Comparison of ENCODE assay signal across 13 cellular contexts in genomic region chrX:6228720-6229119, GRCh38. TPM values are rescaled to one million over a fixed set of nuclear protein-coding genes. Genes with fewer than 3 reads are reported as not detected.
DNase-seq lines count a peak whose midpoint lies in the region; ATAC-seq lines count a peak whose summit lies in the region.
"Had no signal": no experiment of that assay in that cellular context is flagged by ENCODE, and none has a peak within 500 bp of the region (broad histone marks: within the 10 kb centered on the region; RNA-seq: fewer than 3 reads in every experiment).

TSS of gene NLGN4X (minus strand) at chrX:6228867. CDS start at chrX:6151466, 77,401 bp downstream.

- under 1% methylated on average over 12 of the region's 12 CpGs for WGBS in right cardiac atrium

- ATAC-seq in right cardiac atrium (peak; percentile 57 to 80), GM18519 (IDR thresholded peaks at IDR 0.05; ENCODE audit: low FRiP score, unreplicated experiment) (no peak)

- H3K4me3 ChIP-seq in right cardiac atrium (ENCODE audit: low read length) = peak within 1 kb of the TSS; percentile 61

- no peaks in the 10 kb centered on the region for H3K4me1 ChIP-seq in right cardiac atrium (ENCODE audit: control insufficient read depth, insufficient read depth, low read length)

- intact Hi-C loops in right cardiac atrium (cut with DNase I) = no loop called here

- H3K9me3 ChIP-seq in right cardiac atrium (ENCODE audit: control insufficient read depth, low read length) = no peaks in the 10 kb centered on the region

- DNase-seq in DMS153 treated with DMSO at 0.1 percent for 48 hours (lab: John Stamatoyannopoulos, UW; ENCODE audit: unreplicated experiment) (peak; percentile 26), NCI-H748 treated with DMSO at 0.1 percent for 48 hours (lab: John Stamatoyannopoulos, UW) (peak; percentile 85), right cardiac atrium (peak in 1 of 3 donors; percentile 47), occipital lobe (lab: John Stamatoyannopoulos, UW) (peak; percentile 36), OCI-M1 (lab: John Stamatoyannopoulos, UW) (no peak), NCI-H345 treated with DMSO at 0.1 percent for 48 hours (lab: John Stamatoyannopoulos, UW; ENCODE audit: unreplicated experiment) (no peak)
- DNase-seq in stimulated activated CD4-positive, alpha-beta T cell treated with anti-CD3 and anti-CD28 coated beads, Interleukin-1b, Interleukin-23, amount 100 ng/mL, for 48 hours = no peak
- DNase-seq: dermis blood vessel endothelial cell; left cardiac atrium; NCI-H1436 treated with DMSO at 0.1 percent for 48 hours; stimulated activated CD4-positive, alpha-beta T cell treated with anti-CD3 and anti-CD28 coated beads, Interleukin-2, amount 100 ng/mL, for 24 hours had no signal

- H3K27ac ChIP-seq in right cardiac atrium (ENCODE audit: low read length) = no peak within 1 kb of the TSS

- no peaks in the 10 kb centered on the region for H3K27me3 ChIP-seq in right cardiac atrium (ENCODE audit: control insufficient read depth, insufficient read depth)

RNA-seq across cellular contexts. Expression of gene NLGN4X, which starts in this region (rescaled TPM):
- total RNA-seq in right cardiac atrium = 1 to 10 TPM; 5.4 to 10.0 (median 8.2) TPM
- polyA plus RNA-seq in right cardiac atrium = 2.4 TPM
- total RNA-seq in occipital lobe = 56.1 TPM
- total RNA-seq: T-helper 1 cell treated with Interleukin-12 subunit alpha and Interleukin-12 subunit beta and Interleukin-4 antibody, amounts not matched to agents 30 ng/mL and 1 ng/mL, for 36 hours had no signal

Comparison
In these comparisons a context has a peak if more than half of its experiments do, and no peak if none do; other contexts are left out.
1. DNase-seq: peak in DMS153 treated with DMSO at 0.1 percent for 48 hours (single experiment), NCI-H748 treated with DMSO at 0.1 percent for 48 hours (single experiment) and occipital lobe (single experiment); none in OCI-M1 (single experiment), NCI-H345 treated with DMSO at 0.1 percent for 48 hours (single experiment) and stimulated activated CD4-positive, alpha-beta T cell treated with anti-CD3 and anti-CD28 coated beads, Interleukin-1b, Interleukin-23, amount 100 ng/mL, for 48 hours (single experiment).